ENCODE assay signal across 1 cellular context in genomic region chr14:77376771-77377501, GRCh38.
TF ChIP-seq lines count a peak whose summit lies in the region.

SAMD15 (plus strand) TSS chr14:77377379; CDS start chr14:77377419, 40 bp downstream.
TMED8 (minus strand) TSS chr14:77377094; CDS start chr14:77377053, 41 bp downstream.

TF ChIP-seq in WTC11, 78 proteins besides CTCF, POLR2A, EP300 and RAD21 (continued from another document and continues in another):
- no peak for TF ChIP-seq USF2 (CRISPR knock-in tag; IDR thresholded peaks at IDR 0.05)
- no peak for TF ChIP-seq NR2C2 (CRISPR knock-in tag; IDR thresholded peaks at IDR 0.05)
- 0 out of 2 replicates have a peak, but pooled peaks have one; percentile 39 for TF ChIP-seq ZNF416 (CRISPR knock-in tag; IDR thresholded peaks at IDR 0.05)
- TF ChIP-seq OVOL2 (CRISPR knock-in tag; IDR thresholded peaks at IDR 0.05; ENCODE audit: borderline replicate concordance) = no peak
- TF ChIP-seq PRDM15 (CRISPR knock-in tag; IDR thresholded peaks at IDR 0.05) = no peak
- no peak for TF ChIP-seq ZNF281 (CRISPR knock-in tag; IDR thresholded peaks at IDR 0.05)
- TF ChIP-seq ZNF219 (CRISPR knock-in tag; IDR thresholded peaks at IDR 0.05; ENCODE audit: borderline replicate concordance) = no peak
- TF ChIP-seq TEAD4 (CRISPR knock-in tag; IDR thresholded peaks at IDR 0.05) = no peak
- TF ChIP-seq ATF2 (CRISPR knock-in tag; IDR thresholded peaks at IDR 0.05; ENCODE audit: borderline replicate concordance, low read depth) = no peak
- TF ChIP-seq NFE2L1 (CRISPR knock-in tag; IDR thresholded peaks at IDR 0.05) = no peak
- no peak for TF ChIP-seq SP1 (CRISPR knock-in tag; conservative IDR thresholded peaks at IDR 0.05)
- no peak for TF ChIP-seq ZNF232 (CRISPR knock-in tag; IDR thresholded peaks at IDR 0.05)
- 0 out of 2 replicates have a peak, but pooled peaks have one; percentile 39 for TF ChIP-seq ETV6 (CRISPR knock-in tag; IDR thresholded peaks at IDR 0.05)
- TF ChIP-seq E2F1 (CRISPR knock-in tag; IDR thresholded peaks at IDR 0.05) = no peak
- no peak for TF ChIP-seq GTF2I (CRISPR knock-in tag; conservative IDR thresholded peaks at IDR 0.05)
- no peak for TF ChIP-seq TCF7 (CRISPR knock-in tag; IDR thresholded peaks at IDR 0.05; ENCODE audit: low read depth)
- no peak for TF ChIP-seq ERG (CRISPR knock-in tag; IDR thresholded peaks at IDR 0.05)
- no peak for TF ChIP-seq CDX4 (CRISPR knock-in tag; IDR thresholded peaks at IDR 0.05; ENCODE audit: borderline replicate concordance)
- no peak for TF ChIP-seq ZNF512 (CRISPR knock-in tag; IDR thresholded peaks at IDR 0.05; ENCODE audit: borderline replicate concordance)
- no peak for TF ChIP-seq ZNF671 (CRISPR knock-in tag; IDR thresholded peaks at IDR 0.05)
- no peak for TF ChIP-seq NFATC4 (CRISPR knock-in tag; IDR thresholded peaks at IDR 0.05)
- no peak for TF ChIP-seq ATF6 (CRISPR knock-in tag; IDR thresholded peaks at IDR 0.05)
- no peak for TF ChIP-seq ZSCAN18 (CRISPR knock-in tag; IDR thresholded peaks at IDR 0.05)
- TF ChIP-seq ZMAT4 (CRISPR knock-in tag; IDR thresholded peaks at IDR 0.05) = no peak
- TF ChIP-seq ZNF423 (CRISPR knock-in tag; IDR thresholded peaks at IDR 0.05) = no peak
- TF ChIP-seq RORB (CRISPR knock-in tag; IDR thresholded peaks at IDR 0.05) = no peak
- no peak for TF ChIP-seq FOXJ3 (CRISPR knock-in tag; IDR thresholded peaks at IDR 0.05; ENCODE audit: borderline replicate concordance)
- no peak; the same call in 1 of the 2 replicates for TF ChIP-seq ZNF317 (CRISPR knock-in tag; IDR thresholded peaks at IDR 0.05; ENCODE audit: borderline replicate concordance, low read depth)
- no peak for TF ChIP-seq SMAD3 (CRISPR knock-in tag; IDR thresholded peaks at IDR 0.05; ENCODE audit: borderline replicate concordance)
- TF ChIP-seq FOXK1 (CRISPR knock-in tag; IDR thresholded peaks at IDR 0.05) = no peak
- no peak for TF ChIP-seq GRHL2 (CRISPR knock-in tag; IDR thresholded peaks at IDR 0.05; ENCODE audit: insufficient replicate concordance, severe bottlenecking)
- TF ChIP-seq IRF2 (CRISPR knock-in tag; IDR thresholded peaks at IDR 0.05; ENCODE audit: borderline replicate concordance, low read depth) = no peak
- TF ChIP-seq EMX1 (CRISPR knock-in tag; IDR thresholded peaks at IDR 0.05) = no peak
- no peak for TF ChIP-seq CREB1 (CRISPR knock-in tag; IDR thresholded peaks at IDR 0.05)
- no peak for TF ChIP-seq NR1H2 (CRISPR knock-in tag; IDR thresholded peaks at IDR 0.05)
- no peak for TF ChIP-seq ZNF121 (CRISPR knock-in tag; IDR thresholded peaks at IDR 0.05)
- no peak for TF ChIP-seq MLX (CRISPR knock-in tag; IDR thresholded peaks at IDR 0.05)
- TF ChIP-seq E2F5 (CRISPR knock-in tag; IDR thresholded peaks at IDR 0.05) = peak; percentile 27; the same call in 1 of the 2 replicates
- TF ChIP-seq JAZF1 (CRISPR knock-in tag; IDR thresholded peaks at IDR 0.05) = no peak
- no peak for TF ChIP-seq NR3C1 (CRISPR knock-in tag; conservative IDR thresholded peaks at IDR 0.05; ENCODE audit: low read depth)
- no peak for TF ChIP-seq MYBL2 (CRISPR knock-in tag; IDR thresholded peaks at IDR 0.05)
- no peak for TF ChIP-seq CBFB (CRISPR knock-in tag; IDR thresholded peaks at IDR 0.05; ENCODE audit: low read depth)
